ENCODE assay signal across 17 cellular contexts in the genomic region with DNA sequence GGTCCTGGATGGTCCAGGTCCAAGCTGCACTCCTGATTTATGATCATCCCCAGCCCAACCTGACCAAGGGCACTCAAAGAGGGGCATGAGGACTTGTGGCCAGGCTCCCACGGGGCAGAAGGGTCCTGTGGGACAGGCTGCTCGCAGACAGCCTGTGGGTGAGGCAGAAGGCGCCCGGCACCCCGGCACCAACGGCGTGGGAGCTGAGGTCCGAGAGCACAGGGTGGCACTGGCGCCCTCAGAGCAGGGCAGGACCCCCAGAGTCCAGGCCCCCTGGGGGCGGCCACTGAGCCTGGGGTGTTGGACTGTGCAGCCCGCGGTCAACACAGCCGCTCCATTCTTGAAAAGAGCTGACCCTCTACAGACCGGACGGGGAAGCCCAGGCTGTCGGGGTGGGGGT. TPM values are rescaled to one million over a fixed set of nuclear protein-coding genes. Genes with fewer than 3 reads are reported as not detected.
DNase-seq lines count a peak whose midpoint lies in the region; ATAC-seq and TF ChIP-seq lines count a peak whose summit lies in the region.
"Had no signal": no experiment of that assay in that cellular context is flagged by ENCODE, and none has a peak within 500 bp of the region (broad histone marks: within the 10 kb centered on the region; RNA-seq: fewer than 3 reads in every experiment).

No MANE protein-coding gene starts in this region.

- no peaks in the 10 kb centered on the region for H3K9me3 ChIP-seq in Peyer's patch
- H3K9me3 ChIP-seq: BLaER1 treated with 17β-estradiol and CSF1 and Interleukin-3, amounts not matched to agents 10 nM and 100 nM had no signal

- peaks cover 15% of the 10 kb centered on the region for H3K4me1 Mint-ChIP-seq in activated naive CD8-positive, alpha-beta T cell (ENCODE audit: low read depth)
- H3K4me1 Mint-ChIP-seq in activated naive CD8-positive, alpha-beta T cell treated with anti-CD3 and anti-CD28 coated beads for 36 hours, result peaks cover 15% of the 10 kb centered on the region

- no peaks in the 10 kb centered on the region for H3K9me3 Mint-ChIP-seq in activated naive CD8-positive, alpha-beta T cell (ENCODE audit: low read depth)
- no peaks in the 10 kb centered on the region for H3K9me3 Mint-ChIP-seq in activated naive CD8-positive, alpha-beta T cell treated with anti-CD3 and anti-CD28 coated beads for 36 hours

- H3K4me1 ChIP-seq in Peyer's patch, result peaks cover 0 to 24% (median 11%) of the 10 kb centered on the region in 4 donors

- no peak overlapping the region for H3K4me3 ChIP-seq in Peyer's patch
- H3K4me3 ChIP-seq in brain microvascular endothelial cell (ENCODE audit: low read depth, low read length), result no peak overlapping the region
- H3K4me3 ChIP-seq: BLaER1 treated with 17β-estradiol and CSF1 and Interleukin-3, amounts not matched to agents 10 nM and 100 nM; GM12878 had no signal

- no peak for TF ChIP-seq POLR2A in Peyer's patch (IDR thresholded peaks at IDR 0.05)

- H3K36me3 ChIP-seq in Peyer's patch, result no peaks in the 10 kb centered on the region
- H3K36me3 ChIP-seq in brain microvascular endothelial cell (replicated peaks), result no peaks in the 10 kb centered on the region
- H3K36me3 ChIP-seq: BLaER1 treated with 17β-estradiol and CSF1 and Interleukin-3, amounts not matched to agents 10 nM and 100 nM had no signal

- peaks cover 2% of the 10 kb centered on the region for H3K27me3 Mint-ChIP-seq in activated naive CD8-positive, alpha-beta T cell
- peaks cover 20% of the 10 kb centered on the region for H3K27me3 Mint-ChIP-seq in activated naive CD8-positive, alpha-beta T cell treated with anti-CD3 and anti-CD28 coated beads for 36 hours

- peak overlapping the region; percentile 20 for H3K4me3 Mint-ChIP-seq in activated naive CD8-positive, alpha-beta T cell
- no peak overlapping the region for H3K4me3 Mint-ChIP-seq in activated naive CD8-positive, alpha-beta T cell treated with anti-CD3 and anti-CD28 coated beads for 36 hours

- H3K36me3 Mint-ChIP-seq in activated naive CD8-positive, alpha-beta T cell, result no peaks in the 10 kb centered on the region
- no peaks in the 10 kb centered on the region for H3K36me3 Mint-ChIP-seq in activated naive CD8-positive, alpha-beta T cell treated with anti-CD3 and anti-CD28 coated beads for 36 hours
- H3K36me3 Mint-ChIP-seq: IgD-negative memory B cell had no signal

- no peak for TF ChIP-seq CTCF in Peyer's patch (IDR thresholded peaks at IDR 0.05)
- TF ChIP-seq CTCF in brain microvascular endothelial cell (IDR thresholded peaks at IDR 0.05; ENCODE audit: low read depth, low read length, missing control alignments), result no peak

- no peak for ATAC-seq in GM19463 (IDR thresholded peaks at IDR 0.05; ENCODE audit: unreplicated experiment)
- no peak for ATAC-seq in GM21381 (IDR thresholded peaks at IDR 0.05; ENCODE audit: unreplicated experiment)
- ATAC-seq: GM12878 had no signal

- in situ Hi-C loops in brain microvascular endothelial cell (cut with HindIII; ENCODE audit: low pct_ligation_motif_present, low sequenced_read_pairs), result no loop called here

- H3K27ac Mint-ChIP-seq in activated naive CD8-positive, alpha-beta T cell, result no peak overlapping the region
- H3K27ac Mint-ChIP-seq in activated naive CD8-positive, alpha-beta T cell treated with anti-CD3 and anti-CD28 coated beads for 36 hours, result no peak overlapping the region

- no peak overlapping the region for H3K27ac ChIP-seq in Peyer's patch
- H3K27ac ChIP-seq in brain microvascular endothelial cell, result no peak overlapping the region
- H3K27ac ChIP-seq: BLaER1 treated with 17β-estradiol and CSF1 and Interleukin-3, amounts not matched to agents 10 nM and 100 nM had no signal

- DNase-seq in activated naive CD8-positive, alpha-beta T cell treated with anti-CD3 and anti-CD28 coated beads for 36 hours, result no peak
- DNase-seq in Peyer's patch, result peak in 2 of 3 donors; percentile 20 to 33
- DNase-seq in mesenteric fat pad (ENCODE audit: low spot score), result peak; percentile 60
- no peak for DNase-seq in brain microvascular endothelial cell
- DNase-seq: COR-L47, NCI-H187 treated with DMSO at 0.1 percent for 48 hours, NCI-H2171 treated with DMSO at 0.1 percent for 48 hours, NCI-H510A, NCI-H82 had no signal

- H3K27me3 ChIP-seq in Peyer's patch (peaks cover 0 to 19% of the 10 kb centered on the region in 2 donors), brain microvascular endothelial cell (replicated peaks) (peaks cover 30% of the 10 kb centered on the region)

RNA-seq across cellular contexts. Expression of gene IL17REL, which starts 3.3 kb away (rescaled TPM):
- not detected for total RNA-seq in activated naive CD8-positive, alpha-beta T cell treated with anti-CD3 and anti-CD28 coated beads for 36 hours
- total RNA-seq in Peyer's patch (1 to 10 TPM in 3 of 4 donors, not detected in 1; 1.1 to 2.3 (median 1.2) TPM), mesenteric fat pad (not detected)
- total RNA-seq: G401, GM12878, LHCN-M2 had no signal

RNA-seq across cellular contexts. Expression of gene PIM3, which starts 48.7 kb away (rescaled TPM):
- 100 to 1,000 TPM; 134 to 137 TPM for total RNA-seq in activated naive CD8-positive, alpha-beta T cell treated with anti-CD3 and anti-CD28 coated beads for 36 hours
- total RNA-seq in Peyer's patch (100 to 1,000 TPM in 2 of 4 donors, 10 to 100 TPM in 2; 66.2 to 142 (median 105) TPM), mesenteric fat pad (124 TPM)

RNA-seq across cellular contexts. Expression of gene TTLL8, which starts 48.8 kb away (rescaled TPM):
- not detected for total RNA-seq in activated naive CD8-positive, alpha-beta T cell treated with anti-CD3 and anti-CD28 coated beads for 36 hours
- total RNA-seq in Peyer's patch (not detected), mesenteric fat pad (not detected)
- total RNA-seq: G401, GM12878, LHCN-M2 had no signal

Comparison
In these comparisons a context has a peak if more than half of its experiments do, and no peak if none do; other contexts are left out.
1. DNase-seq: peak in Peyer's patch (2 of 3) and mesenteric fat pad (single experiment); none in activated naive CD8-positive, alpha-beta T cell treated with anti-CD3 and anti-CD28 coated beads for 36 hours (single experiment) and brain microvascular endothelial cell (single experiment).